In genomic region chr5:142433526-142434321, GRCh38 we compare ENCODE assay signal across 9 cellular contexts.
DNase-seq lines count a peak whose midpoint lies in the region; ATAC-seq, FAIRE-seq and TF ChIP-seq lines count a peak whose summit lies in the region.
"Had no signal": no experiment of that assay in that cellular context is flagged by ENCODE, and none has a peak within 500 bp of the region (broad histone marks: within the 10 kb centered on the region; RNA-seq: fewer than 3 reads in every experiment).

No MANE protein-coding gene starts in this region.

- H3K9me3 ChIP-seq in endothelial cell of umbilical vein (replicated peaks; ENCODE audit: control insufficient read depth, insufficient read depth, low read length) (no peaks in the 10 kb centered on the region), neural progenitor cell (ENCODE audit: low read depth) (no peaks in the 10 kb centered on the region)

- H3K27me3 ChIP-seq in endothelial cell of umbilical vein (ENCODE audit: control insufficient read depth in 2 of 2, insufficient read depth in 2 of 2, low read length in 2 of 2) (no peaks in the 10 kb centered on the region), neural progenitor cell (no peaks in the 10 kb centered on the region)

- H3K4me1 ChIP-seq in endothelial cell of umbilical vein (ENCODE audit: control insufficient read depth, extremely low read depth, insufficient read depth, low read length) (peaks cover 19% of the 10 kb centered on the region), neural progenitor cell (peaks cover 14% of the 10 kb centered on the region)

- DNase-seq in Daoy (ENCODE audit: low read depth) (peak; percentile 17), RPMI7951 (ENCODE audit: low read depth) (peak; percentile 59), endothelial cell of umbilical vein (ENCODE audit: low read depth, low spot score) (peak; percentile 43), neural progenitor cell (ENCODE audit: low spot score) (no peak), OCI-M2 (lab: John Stamatoyannopoulos, UW; ENCODE audit: unreplicated experiment) (no peak), HUDEP-2 (lab: John Stamatoyannopoulos, UW; ENCODE audit: unreplicated experiment in 76 of 76) (no peak)
- DNase-seq: NCI-H524 treated with DMSO at 0.1 percent for 48 hours had no signal

- H3K27ac ChIP-seq in endothelial cell of umbilical vein (ENCODE audit: insufficient read depth, low read depth, low read length), result no peak overlapping the region
- H3K27ac ChIP-seq in neural progenitor cell, result no peak overlapping the region

- H3K4me2 ChIP-seq in endothelial cell of umbilical vein (ENCODE audit: insufficient read depth, low read length) (no peak overlapping the region), neural progenitor cell (no peak overlapping the region)

- H3K9me3 Mint-ChIP-seq in neural progenitor cell, result no peaks in the 10 kb centered on the region

- H3K4me1 Mint-ChIP-seq in neural progenitor cell, result peaks cover 64% of the 10 kb centered on the region

- intact Hi-C loops in endothelial cell of umbilical vein (cut with micrococcal nuclease), result no loop called here

- H3F3A ChIP-seq in neural progenitor cell (ENCODE audit: low read depth), result no peaks in the 10 kb centered on the region

- peaks cover 6% of the 10 kb centered on the region for H3K27me3 Mint-ChIP-seq in neural progenitor cell (ENCODE audit: insufficient read depth, low read depth)

- H3K79me2 ChIP-seq in endothelial cell of umbilical vein (ENCODE audit: control insufficient read depth, insufficient read depth, low read length), result no peaks in the 10 kb centered on the region
- H3K79me2 ChIP-seq in neural progenitor cell (ENCODE audit: low read depth), result no peaks in the 10 kb centered on the region

- TF ChIP-seq CTCF in endothelial cell of umbilical vein (IDR thresholded peaks at IDR 0.05; ENCODE audit: extremely low read depth in 1 of 2, insufficient read depth in 1 of 2, low read depth in 1 of 2, low read length in 2 of 2) (no peak), neural progenitor cell (IDR thresholded peaks at IDR 0.05) (no peak)

- ATAC-seq in GM21423 (IDR thresholded peaks at IDR 0.05; ENCODE audit: unreplicated experiment), result no peak
- ATAC-seq in GM18519 (IDR thresholded peaks at IDR 0.05; ENCODE audit: low FRiP score, unreplicated experiment), result no peak

- peak overlapping the region; percentile 43 for H3K27ac Mint-ChIP-seq in neural progenitor cell

- CTCF ChIA-PET in endothelial cell of umbilical vein (lab: Charles Lee), result interaction anchor here (1.3 to 1.4 kb wide), 2 partner anchors 9 to 115 kb away, joined by 3 to 4 read pairs; no protein-coding TSS in a partner anchor

- H3K36me3 ChIP-seq in endothelial cell of umbilical vein (ENCODE audit: control insufficient read depth in 2 of 2, extremely low read depth in 1 of 2, insufficient read depth in 2 of 2, low read length in 2 of 2) (no peaks in the 10 kb centered on the region), neural progenitor cell (no peaks in the 10 kb centered on the region)

- POLR2A ChIA-PET in endothelial cell of umbilical vein (lab: Charles Lee), result no interaction called here

- H3K9ac ChIP-seq in endothelial cell of umbilical vein (replicated peaks; ENCODE audit: extremely low read depth, insufficient read depth, low read length) (no peak overlapping the region), neural progenitor cell (no peak overlapping the region)

- no peak for TF ChIP-seq POLR2A in endothelial cell of umbilical vein (IDR thresholded peaks at IDR 0.05; ENCODE audit: low read depth, low read length)

- no TSS peak for BruUV-seq in endothelial cell of umbilical vein (replicated peaks; lab: Mats Ljungman, UMichigan)

- no peaks in the 10 kb centered on the region for H3K9me1 ChIP-seq in endothelial cell of umbilical vein (replicated peaks; ENCODE audit: control insufficient read depth, extremely low read depth, insufficient read depth, low read length)

- peak; percentile 67 for FAIRE-seq in endothelial cell of umbilical vein (lab: Jason Lieb, UNC)

- peaks cover 2% of the 10 kb centered on the region for H3K36me3 Mint-ChIP-seq in neural progenitor cell

- H2AFZ ChIP-seq in endothelial cell of umbilical vein (ENCODE audit: low read depth, low read length), result peak overlapping the region; percentile 35
- H2AFZ ChIP-seq in neural progenitor cell (replicated peaks), result no peak overlapping the region

- H3K4me3 ChIP-seq in endothelial cell of umbilical vein (replicated peaks in 1 of 3; ENCODE audit: insufficient read depth in 1 of 3, low read depth in 1 of 3, low read length in 3 of 3) (no peak overlapping the region), neural progenitor cell (no peak overlapping the region)

- H3K4me3 Mint-ChIP-seq in neural progenitor cell, result no peak overlapping the region

- dilution Hi-C loops in endothelial cell of umbilical vein (cut with MboI; ENCODE audit: extremely low pct_ligation_motif_present, low sequenced_read_pairs), result no loop called here

- H4K20me1 ChIP-seq in endothelial cell of umbilical vein (replicated peaks; ENCODE audit: control insufficient read depth, extremely low read depth, insufficient read depth, low read length), result no peaks in the 10 kb centered on the region
- H4K20me1 ChIP-seq in neural progenitor cell (ENCODE audit: low read depth), result no peaks in the 10 kb centered on the region

TF ChIP-seq in endothelial cell of umbilical vein, 7 proteins besides CTCF, POLR2A, EP300 and RAD21:
- TF ChIP-seq JUN (IDR thresholded peaks at IDR 0.05; ENCODE audit: borderline replicate concordance, insufficient read depth, insufficient read length, low read depth), result no peak
- TF ChIP-seq MYC (IDR thresholded peaks at IDR 0.05; ENCODE audit: low read depth, low read length), result no peak
- no peak for TF ChIP-seq EZH2 (IDR thresholded peaks at IDR 0.05; ENCODE audit: borderline replicate concordance, low read depth, low read length, severe bottlenecking)
- TF ChIP-seq GATA2 (IDR thresholded peaks at IDR 0.05; ENCODE audit: insufficient read depth, insufficient read length, low read depth, low read length), result no peak
- TF ChIP-seq FOS (IDR thresholded peaks at IDR 0.05; ENCODE audit: borderline replicate concordance, insufficient read depth, low read length), result no peak
- TF ChIP-seq MAX (IDR thresholded peaks at IDR 0.05; ENCODE audit: insufficient read depth, insufficient read length), result no peak

Comparison
In these comparisons a context has a peak if more than half of its experiments do, and no peak if none do; other contexts are left out.
1. DNase-seq: peak in Daoy (single experiment), RPMI7951 (single experiment) and endothelial cell of umbilical vein (single experiment); none in neural progenitor cell (single experiment), OCI-M2 (single experiment) and HUDEP-2 (0 of 76).